Comparison of ENCODE assay signal across 8 cellular contexts in genomic region chr6:81075974-81076373, GRCh38.
DNase-seq lines count a peak whose midpoint lies in the region; ATAC-seq, FAIRE-seq and TF ChIP-seq lines count a peak whose summit lies in the region.

No MANE protein-coding gene starts in this region.

- H3K27me3 ChIP-seq in GM12878 (replicated peaks in 1 of 2; ENCODE audit: control insufficient read depth in 2 of 2, insufficient read depth in 2 of 2, low read length in 1 of 2) (no peaks in the 10 kb centered on the region), mesenchymal stem cell (ENCODE audit: control insufficient read depth in 1 of 2, insufficient read depth in 1 of 2, low read length in 2 of 2) (no peaks in the 10 kb centered on the region)
- no peaks in the 10 kb centered on the region for H3K27me3 ChIP-seq in CD4-positive, alpha-beta memory T cell (ENCODE audit: insufficient read depth, low read length)

- WGBS in GM12878 (ENCODE audit: insufficient coverage, insufficient replicate concordance, low lambda C conversion rate, missing lambda C conversion rate) = 29% methylated on average over 5 of the region's 5 CpGs
- WGBS in mesenchymal stem cell = 70% methylated on average over 4 of the region's 5 CpGs

- CTCF ChIA-PET in GM12878 (lab: Yijun Ruan, JAX) = interaction anchor here (0.9 to 1.2 kb wide), 6 partner anchors 10 to 931 kb away, joined by 3 to 4 read pairs (median 4); no protein-coding TSS in a partner anchor
- CTCF ChIA-PET in CD4-positive, alpha-beta memory T cell (lab: Charles Lee; ENCODE audit: partially characterized antibody) = interaction anchor here (0.8 kb wide), 1 partner anchor 12 kb away, joined by 3 read pairs; no protein-coding TSS in a partner anchor

- no peaks in the 10 kb centered on the region for H3K79me2 ChIP-seq in GM12878 (ENCODE audit: control insufficient read depth, insufficient read depth, low read length)

- no peaks in the 10 kb centered on the region for H3K4me1 Mint-ChIP-seq in T-helper 2 cell treated with Interferon-gamma antibody and Interleukin-4, amounts not matched to agents 5 μg/mL and 100 μg/mL, for 36 hours (ENCODE audit: low read depth)
- no peaks in the 10 kb centered on the region for H3K4me1 Mint-ChIP-seq in CD4-positive, alpha-beta memory T cell

- FAIRE-seq in GM12878 (lab: Jason Lieb, UNC) = no peak

- no TSS peak for BruUV-seq in GM12878 (replicated peaks; lab: Mats Ljungman, UMichigan)

- H3K18ac ChIP-seq in mesenchymal stem cell (ENCODE audit: low read depth in 1 of 2, low read length in 2 of 2) = no peak overlapping the region

- no peak overlapping the region for H2AK5ac ChIP-seq in mesenchymal stem cell (ENCODE audit: low read length, severe bottlenecking)

- H3K9me3 ChIP-seq in GM12878 (replicated peaks; ENCODE audit: control insufficient read depth, insufficient read depth, low read length) = no peaks in the 10 kb centered on the region
- no peaks in the 10 kb centered on the region for H3K9me3 ChIP-seq in mesenchymal stem cell (ENCODE audit: control insufficient read depth, low read length)
- H3K9me3 ChIP-seq in CD4-positive, alpha-beta memory T cell (ENCODE audit: control insufficient read depth in 1 of 2, low read length in 2 of 2) = no peaks in the 10 kb centered on the region

- H3K36me3 ChIP-seq in GM12878 (ENCODE audit: control insufficient read depth in 2 of 2, insufficient read depth in 2 of 2, low read length in 1 of 2) (no peaks in the 10 kb centered on the region), mesenchymal stem cell (ENCODE audit: control insufficient read depth in 1 of 2, insufficient read depth in 2 of 2, low read depth in 1 of 2, low read length in 2 of 2) (no peaks in the 10 kb centered on the region)
- H3K36me3 ChIP-seq in CD4-positive, alpha-beta memory T cell (ENCODE audit: insufficient read depth, low read length) = no peaks in the 10 kb centered on the region

- no peak for TF ChIP-seq EP300 in GM12878 (IDR thresholded peaks at IDR 0.05; ENCODE audit: borderline replicate concordance in 1 of 2, control insufficient read depth in 1 of 2, low read depth in 2 of 2, low read length in 2 of 2)

- POLR2A ChIA-PET in GM12878 (lab: Charles Lee) = no interaction called here
- POLR2A ChIA-PET in CD4-positive, alpha-beta memory T cell (lab: Charles Lee; ENCODE audit: partially characterized antibody) = no interaction called here

- no peak overlapping the region for H2BK15ac ChIP-seq in mesenchymal stem cell (ENCODE audit: low read depth, poor library complexity, severe bottlenecking)

- DNase-seq in Daoy (ENCODE audit: low read depth) = peak; percentile 30
- peak; percentile 16 for DNase-seq in HT-29 (ENCODE audit: low spot score)
- no peak for DNase-seq in GM12878 (ENCODE audit: low read depth, low spot score)
- DNase-seq in mesenchymal stem cell = peak; percentile 30
- DNase-seq in T-helper 2 cell treated with Interferon-gamma antibody and Interleukin-4, amounts not matched to agents 5 μg/mL and 100 μg/mL, for 36 hours (ENCODE audit: low spot score) = no peak
- DNase-seq in CD4-positive, alpha-beta memory T cell = no peak
- DNase-seq in activated CD4-positive, alpha-beta T cell treated with anti-CD3 and anti-CD28 coated beads for 1 hour = no peak

- peak; percentile 23 to 37 (median 33); a peak in 3 of 6 replicates for TF ChIP-seq CTCF in GM12878 (IDR thresholded peaks at IDR 0.05 in 2 of 3, conservative IDR thresholded peaks at IDR 0.05 in 1 of 3; ENCODE audit: control insufficient read depth in 2 of 3, extremely low read depth in 1 of 3, insufficient read depth in 1 of 3, low read depth in 3 of 3, low read length in 3 of 3)

- H3K79me1 ChIP-seq in mesenchymal stem cell (replicated peaks; ENCODE audit: low read length, poor library complexity, severe bottlenecking) = no peaks in the 10 kb centered on the region

- H3K27ac Mint-ChIP-seq in T-helper 2 cell treated with Interferon-gamma antibody and Interleukin-4, amounts not matched to agents 5 μg/mL and 100 μg/mL, for 36 hours = no peak overlapping the region
- H3K27ac Mint-ChIP-seq in CD4-positive, alpha-beta memory T cell = no peak overlapping the region

- in situ Hi-C loops in GM12878 (cut with MboI) = no loop called here

- no peaks in the 10 kb centered on the region for H3K36me3 Mint-ChIP-seq in T-helper 2 cell treated with Interferon-gamma antibody and Interleukin-4, amounts not matched to agents 5 μg/mL and 100 μg/mL, for 36 hours (ENCODE audit: low read depth)
- H3K36me3 Mint-ChIP-seq in CD4-positive, alpha-beta memory T cell = no peaks in the 10 kb centered on the region

- H3K4ac ChIP-seq in mesenchymal stem cell (ENCODE audit: low read depth in 1 of 2, low read length in 2 of 2) = no peak overlapping the region

- H3K14ac ChIP-seq in mesenchymal stem cell (ENCODE audit: low read length in 2 of 2) = no peak overlapping the region

- H3K4me2 ChIP-seq in GM12878 (ENCODE audit: control insufficient read depth, insufficient read depth) (no peak overlapping the region), mesenchymal stem cell (ENCODE audit: low read length, poor library complexity, severe bottlenecking) (no peak overlapping the region)

- H3K27ac ChIP-seq in GM12878 (ENCODE audit: control insufficient read depth, insufficient read depth) = no peak overlapping the region
- no peak overlapping the region for H3K27ac ChIP-seq in mesenchymal stem cell (ENCODE audit: low read length, poor library complexity, severe bottlenecking)
- no peak overlapping the region for H3K27ac ChIP-seq in CD4-positive, alpha-beta memory T cell (ENCODE audit: low read depth, low read length)

- no peak overlapping the region for H3K23ac ChIP-seq in mesenchymal stem cell (ENCODE audit: low read length in 2 of 2)

- no peak overlapping the region for H2BK120ac ChIP-seq in mesenchymal stem cell (ENCODE audit: low read depth, low read length)

- no peak overlapping the region for H3K4me3 Mint-ChIP-seq in T-helper 2 cell treated with Interferon-gamma antibody and Interleukin-4, amounts not matched to agents 5 μg/mL and 100 μg/mL, for 36 hours
- H3K4me3 Mint-ChIP-seq in CD4-positive, alpha-beta memory T cell = no peak overlapping the region

- TF ChIP-seq POLR2A in GM12878 (IDR thresholded peaks at IDR 0.05; ENCODE audit: low read depth, low read length) = no peak

- SMC1A ChIA-PET in GM12878 (lab: Charles Lee; ENCODE audit: uncharacterized antibody, unreplicated experiment) = interaction anchor here (1.0 kb wide), 1 partner anchor 15 kb away, joined by 4 read pairs; no protein-coding TSS in a partner anchor

- H4K91ac ChIP-seq in mesenchymal stem cell (ENCODE audit: low read length) = no peak overlapping the region

- H4K20me1 ChIP-seq in GM12878 (ENCODE audit: control insufficient read depth, insufficient read depth) = no peaks in the 10 kb centered on the region

- RAD21 ChIA-PET in GM12878 (lab: Charles Lee; ENCODE audit: unreplicated experiment) = no interaction called here

- ATAC-seq in GM12878 (no peak), HG03342 (IDR thresholded peaks at IDR 0.05; ENCODE audit: unreplicated experiment) (no peak)

- TF ChIP-seq RAD21 in GM12878 (IDR thresholded peaks at IDR 0.05; ENCODE audit: insufficient read depth, low read depth, low read length) = no peak

- peaks cover 3% of the 10 kb centered on the region for H3K9me3 Mint-ChIP-seq in T-helper 2 cell treated with Interferon-gamma antibody and Interleukin-4, amounts not matched to agents 5 μg/mL and 100 μg/mL, for 36 hours
- H3K9me3 Mint-ChIP-seq in CD4-positive, alpha-beta memory T cell = peaks cover 0 to 5% (median 0%) of the 10 kb centered on the region in 8 donors

- H2AFZ ChIP-seq in GM12878 (ENCODE audit: control insufficient read depth, low read depth, low read length) = no peak overlapping the region
- H2AFZ ChIP-seq in mesenchymal stem cell (ENCODE audit: low read depth, low read length) = no peak overlapping the region

- no peak overlapping the region for H2BK12ac ChIP-seq in mesenchymal stem cell (ENCODE audit: low read length in 2 of 2)

- H3K4me1 ChIP-seq in GM12878 (ENCODE audit: control insufficient read depth, insufficient read depth, low read length) (no peaks in the 10 kb centered on the region), mesenchymal stem cell (ENCODE audit: control insufficient read depth, insufficient read depth, low read depth, low read length) (no peaks in the 10 kb centered on the region)
- H3K4me1 ChIP-seq in CD4-positive, alpha-beta memory T cell (ENCODE audit: insufficient read depth, low read length) = no peaks in the 10 kb centered on the region

- H3K9ac ChIP-seq in GM12878 (ENCODE audit: control insufficient read depth, insufficient read depth, low read length) (no peak overlapping the region), mesenchymal stem cell (ENCODE audit: low read length) (no peak overlapping the region)

- H3K4me3 ChIP-seq in GM12878 (no peak overlapping the region), mesenchymal stem cell (ENCODE audit: insufficient read depth in 1 of 2, low read depth in 1 of 2, low read length in 2 of 2) (no peak overlapping the region)
- H3K4me3 ChIP-seq in CD4-positive, alpha-beta memory T cell (ENCODE audit: low read length in 2 of 2) = no peak overlapping the region

- no peaks in the 10 kb centered on the region for H3K27me3 Mint-ChIP-seq in T-helper 2 cell treated with Interferon-gamma antibody and Interleukin-4, amounts not matched to agents 5 μg/mL and 100 μg/mL, for 36 hours (ENCODE audit: low read depth)
- H3K27me3 Mint-ChIP-seq in CD4-positive, alpha-beta memory T cell = no peaks in the 10 kb centered on the region

- no peak overlapping the region for H4K8ac ChIP-seq in mesenchymal stem cell (ENCODE audit: low read length)

- intact Hi-C loops in GM12878 (cut with micrococcal nuclease; ENCODE audit: unreplicated experiment) = no loop called here
- intact Hi-C loops in CD4-positive, alpha-beta memory T cell (cut with micrococcal nuclease) = no loop called here

- no peak overlapping the region for H2BK5ac ChIP-seq in mesenchymal stem cell (ENCODE audit: low read depth, low read length, poor library complexity, severe bottlenecking)

TF ChIP-seq in GM12878, 131 proteins besides CTCF, POLR2A, EP300 and RAD21 (continues in another document):
- TF ChIP-seq SIX5 (IDR thresholded peaks at IDR 0.05; ENCODE audit: low read depth, low read length, severe bottlenecking) (no peak), MEF2A (IDR thresholded peaks at IDR 0.05; ENCODE audit: insufficient read depth, low read depth, low read length) (no peak), MYC (IDR thresholded peaks at IDR 0.05; ENCODE audit: insufficient read depth, insufficient read length, insufficient replicate concordance, low read length, severe bottlenecking) (no peak)
- TF ChIP-seq, protein P1, sequence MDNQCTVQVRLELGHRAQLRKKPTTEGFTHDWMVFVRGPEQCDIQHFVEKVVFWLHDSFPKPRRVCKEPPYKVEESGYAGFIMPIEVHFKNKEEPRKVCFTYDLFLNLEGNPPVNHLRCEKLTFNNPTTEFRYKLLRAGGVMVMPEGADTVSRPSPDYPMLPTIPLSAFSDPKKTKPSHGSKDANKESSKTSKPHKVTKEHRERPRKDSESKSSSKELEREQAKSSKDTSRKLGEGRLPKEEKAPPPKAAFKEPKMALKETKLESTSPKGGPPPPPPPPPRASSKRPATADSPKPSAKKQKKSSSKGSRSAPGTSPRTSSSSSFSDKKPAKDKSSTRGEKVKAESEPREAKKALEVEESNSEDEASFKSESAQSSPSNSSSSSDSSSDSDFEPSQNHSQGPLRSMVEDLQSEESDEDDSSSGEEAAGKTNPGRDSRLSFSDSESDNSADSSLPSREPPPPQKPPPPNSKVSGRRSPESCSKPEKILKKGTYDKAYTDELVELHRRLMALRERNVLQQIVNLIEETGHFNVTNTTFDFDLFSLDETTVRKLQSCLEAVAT (IDR thresholded peaks at IDR 0.05) = no peak

Comparison
In these comparisons a context has a peak if more than half of its experiments do, and no peak if none do; other contexts are left out.
1. DNase-seq: peak in Daoy (single experiment), HT-29 (single experiment) and mesenchymal stem cell (single experiment); none in GM12878 (single experiment), T-helper 2 cell treated with Interferon-gamma antibody and Interleukin-4, amounts not matched to agents 5 μg/mL and 100 μg/mL, for 36 hours (single experiment), CD4-positive, alpha-beta memory T cell (0 of 5) and activated CD4-positive, alpha-beta T cell treated with anti-CD3 and anti-CD28 coated beads for 1 hour (single experiment).